In the genomic region with DNA sequence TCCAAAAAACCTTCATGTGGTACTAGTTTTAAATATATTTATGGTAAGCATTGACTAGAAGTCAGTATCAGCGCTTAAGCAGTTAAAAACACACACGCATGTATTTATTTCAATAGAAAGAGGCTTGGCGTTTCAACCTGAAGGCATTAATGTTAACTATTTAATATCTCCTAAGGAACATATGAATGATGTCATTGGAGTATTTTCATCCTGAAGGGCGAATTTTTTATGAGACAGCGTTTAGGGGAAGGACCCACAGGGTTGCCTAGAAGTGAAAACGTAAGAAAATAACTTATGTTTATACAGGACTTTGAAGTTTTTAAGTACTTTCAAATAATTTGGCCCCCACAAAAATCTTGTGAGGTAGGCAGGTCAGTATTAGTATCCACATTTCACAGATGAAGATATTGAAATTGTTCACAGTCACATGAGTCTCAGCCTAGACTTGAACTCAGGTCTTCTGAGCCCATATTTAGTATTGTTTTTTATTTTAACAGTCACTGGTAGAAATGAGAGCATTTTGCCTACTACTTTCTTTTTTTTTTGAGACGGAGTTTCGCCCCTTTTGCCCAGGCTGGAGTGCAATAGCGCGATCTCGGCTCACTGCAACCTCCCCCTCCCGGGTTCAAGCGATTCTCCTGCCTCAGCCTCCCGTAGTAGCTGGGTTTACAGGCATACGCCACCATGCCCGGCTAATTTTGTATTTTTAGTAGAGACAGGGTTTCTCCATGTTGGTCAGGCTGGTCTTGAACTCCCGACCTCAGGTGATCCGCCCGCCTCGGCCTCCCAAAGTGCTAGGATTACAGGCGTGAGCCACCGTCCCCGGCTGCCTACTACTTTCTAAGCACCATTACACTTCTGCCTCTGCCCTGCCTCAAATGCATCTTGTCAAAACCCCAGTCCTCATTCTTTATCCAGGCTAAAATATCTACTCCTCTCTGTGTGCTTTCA, we compare ENCODE assay signal across 8 cellular contexts. TPM values are rescaled to one million over a fixed set of nuclear protein-coding genes. Genes with fewer than 3 reads are reported as not detected.
DNase-seq lines count a peak whose midpoint lies in the region; ATAC-seq and TF ChIP-seq lines count a peak whose summit lies in the region.

No MANE protein-coding gene starts in this region.

- DNase-seq in CD8-positive, alpha-beta T cell: no peak
- peak; percentile 19 for DNase-seq in NCI-H69 (lab: John Stamatoyannopoulos, UW)
- no peak for DNase-seq in effector memory CD8-positive, alpha-beta T cell
- no peak for DNase-seq in neural progenitor cell (ENCODE audit: low spot score)
- DNase-seq in amniotic stem cell (lab: John Stamatoyannopoulos, UW): no peak
- DNase-seq in NCI-H146 (lab: John Stamatoyannopoulos, UW): no peak

- no peak overlapping the region for H3K9ac ChIP-seq in neural progenitor cell

- H2AFZ ChIP-seq in neural progenitor cell (replicated peaks): no peak overlapping the region

- ATAC-seq in CD8-positive, alpha-beta T cell: no peak
- no peak for ATAC-seq in effector memory CD8-positive, alpha-beta T cell (replicated peaks)
- ATAC-seq in HG03175 (IDR thresholded peaks at IDR 0.05; ENCODE audit: unreplicated experiment): no peak
- no peak for ATAC-seq in HG02938 (IDR thresholded peaks at IDR 0.05; ENCODE audit: unreplicated experiment)

- peaks cover 21% of the 10 kb centered on the region for H3K36me3 Mint-ChIP-seq in CD8-positive, alpha-beta T cell
- H3K36me3 Mint-ChIP-seq in effector memory CD8-positive, alpha-beta T cell (ENCODE audit: insufficient read depth): peaks cover 17% of the 10 kb centered on the region
- H3K36me3 Mint-ChIP-seq in neural progenitor cell: peaks cover 11% of the 10 kb centered on the region

- POLR2A ChIA-PET in CD8-positive, alpha-beta T cell (lab: Charles Lee): interaction anchor here (1.1 to 2.3 kb wide), 3 partner anchors 27 to 235 kb away, joined by 3 to 13 read pairs (median 3); a partner anchor contains a TSS

- H3K4me1 Mint-ChIP-seq in CD8-positive, alpha-beta T cell (ENCODE audit: low read depth): peaks cover 60% of the 10 kb centered on the region
- H3K4me1 Mint-ChIP-seq in effector memory CD8-positive, alpha-beta T cell (ENCODE audit: low read depth in 2 of 2): peaks cover 29 to 49% of the 10 kb centered on the region in 2 donors
- H3K4me1 Mint-ChIP-seq in neural progenitor cell: peaks cover 29% of the 10 kb centered on the region

- no peaks in the 10 kb centered on the region for H3K27me3 ChIP-seq in CD8-positive, alpha-beta T cell (ENCODE audit: insufficient read depth, low read length)
- H3K27me3 ChIP-seq in neural progenitor cell: no peaks in the 10 kb centered on the region

- no peaks in the 10 kb centered on the region for H3K27me3 Mint-ChIP-seq in CD8-positive, alpha-beta T cell (ENCODE audit: low read depth)
- H3K27me3 Mint-ChIP-seq in effector memory CD8-positive, alpha-beta T cell: no peaks in the 10 kb centered on the region
- peaks cover 7% of the 10 kb centered on the region for H3K27me3 Mint-ChIP-seq in neural progenitor cell (ENCODE audit: insufficient read depth, low read depth)

- intact Hi-C loops in CD8-positive, alpha-beta T cell (cut with DNase I, micrococcal nuclease): loop anchor here in 1 of 2 experiments (2.0 to 5.0 kb wide), 2 partner anchors 80 to 299 kb away; a partner anchor contains a TSS

- H3K9me3 Mint-ChIP-seq in CD8-positive, alpha-beta T cell: no peaks in the 10 kb centered on the region
- H3K9me3 Mint-ChIP-seq in effector memory CD8-positive, alpha-beta T cell: no peaks in the 10 kb centered on the region
- peaks cover 14% of the 10 kb centered on the region for H3K9me3 Mint-ChIP-seq in neural progenitor cell

- peak overlapping the region; percentile 91 for H3K4me2 ChIP-seq in neural progenitor cell

- H3K9me3 ChIP-seq in CD8-positive, alpha-beta T cell (ENCODE audit: low read length): no peaks in the 10 kb centered on the region
- no peaks in the 10 kb centered on the region for H3K9me3 ChIP-seq in neural progenitor cell (ENCODE audit: low read depth)

- peaks cover 23% of the 10 kb centered on the region for H3K4me1 ChIP-seq in CD8-positive, alpha-beta T cell (ENCODE audit: insufficient read depth, low read length)
- peaks cover 15% of the 10 kb centered on the region for H3K4me1 ChIP-seq in neural progenitor cell

- peaks cover 22% of the 10 kb centered on the region for H4K20me1 ChIP-seq in neural progenitor cell (ENCODE audit: low read depth)

- TF ChIP-seq CTCF in CD8-positive, alpha-beta T cell (IDR thresholded peaks at IDR 0.05): no peak
- TF ChIP-seq CTCF in neural progenitor cell (IDR thresholded peaks at IDR 0.05): no peak

- peak overlapping the region; percentile 83 for H3K27ac ChIP-seq in CD8-positive, alpha-beta T cell (ENCODE audit: low read depth, low read length)
- H3K27ac ChIP-seq in neural progenitor cell: no peak overlapping the region

- peaks cover 14% of the 10 kb centered on the region for H3F3A ChIP-seq in neural progenitor cell (ENCODE audit: low read depth)

- no peaks in the 10 kb centered on the region for H3K36me3 ChIP-seq in CD8-positive, alpha-beta T cell (ENCODE audit: insufficient read depth, low read length)
- H3K36me3 ChIP-seq in neural progenitor cell: no peaks in the 10 kb centered on the region

- H3K79me2 ChIP-seq in neural progenitor cell (ENCODE audit: low read depth): peaks cover 55% of the 10 kb centered on the region

- H3K4me3 Mint-ChIP-seq in CD8-positive, alpha-beta T cell: peak overlapping the region; percentile 96
- H3K4me3 Mint-ChIP-seq in effector memory CD8-positive, alpha-beta T cell: peak overlapping the region; percentile 83 to 95
- H3K4me3 Mint-ChIP-seq in neural progenitor cell: peak overlapping the region; percentile 98

- peak overlapping the region; percentile 78 for H3K4me3 ChIP-seq in CD8-positive, alpha-beta T cell (ENCODE audit: low read depth, low read length)
- peak overlapping the region; percentile 81 for H3K4me3 ChIP-seq in neural progenitor cell

- CTCF ChIA-PET in CD8-positive, alpha-beta T cell (lab: Charles Lee): interaction anchor here (0.5 to 1.5 kb wide), 2 partner anchors 15 kb away, joined by 4 to 6 read pairs; no protein-coding TSS in a partner anchor

- peak overlapping the region; percentile 71 for H3K27ac Mint-ChIP-seq in CD8-positive, alpha-beta T cell
- H3K27ac Mint-ChIP-seq in effector memory CD8-positive, alpha-beta T cell: peak overlapping the region; percentile 47 to 92
- no peak overlapping the region for H3K27ac Mint-ChIP-seq in neural progenitor cell

RNA-seq across cellular contexts. Expression of a gene that starts 1.8 kb away (rescaled TPM):
- total RNA-seq in CD8-positive, alpha-beta T cell: 10 to 100 TPM; 23.8 to 24.6 TPM
- total RNA-seq in neural progenitor cell (ENCODE audit: low replicate concordance): 33.5 and 42.7 TPM in 2 replicates

RNA-seq across cellular contexts. Expression of a gene that starts 50.7 kb away (rescaled TPM):
- total RNA-seq in CD8-positive, alpha-beta T cell: 10 to 100 TPM; 14.2 to 14.8 TPM
- total RNA-seq in neural progenitor cell (ENCODE audit: low replicate concordance): 26.4 and 32.0 TPM in 2 replicates
